9 cellular contexts compared by ENCODE assay signal in genomic region chrX:43559643-43560042, GRCh38.
A peak's percentile ranks its signal among the peaks of the same experiment; 100 is the strongest.
DNase-seq lines count a peak whose midpoint lies in the region; ATAC-seq, FAIRE-seq and TF ChIP-seq lines count a peak whose summit lies in the region.
"Had no signal": no experiment of that assay in that cellular context is flagged by ENCODE, and none has a peak within 500 bp of the region (broad histone marks: within the 10 kb centered on the region; RNA-seq: fewer than 3 reads in every experiment).

No MANE protein-coding gene starts in this region.

- H3K27me3 Mint-ChIP-seq in activated CD4-positive, alpha-beta T cell treated with anti-CD3 and anti-CD28 coated beads, Interleukin-2, amount 10 ng/mL, durations not matched to agents 24 days and 14 days: no peaks in the 10 kb centered on the region

- no peaks in the 10 kb centered on the region for H3K4me1 Mint-ChIP-seq in activated CD4-positive, alpha-beta T cell treated with anti-CD3 and anti-CD28 coated beads, Interleukin-2, amount 10 ng/mL, durations not matched to agents 24 days and 14 days

- FAIRE-seq in urothelium cell line (lab: Jason Lieb, UNC): no peak
- FAIRE-seq: A204.1 had no signal

- no peak overlapping the region for H3K4me3 Mint-ChIP-seq in activated CD4-positive, alpha-beta T cell treated with anti-CD3 and anti-CD28 coated beads, Interleukin-2, amount 10 ng/mL, durations not matched to agents 24 days and 14 days

- no peak overlapping the region for H3K9ac ChIP-seq in mucosa of rectum (ENCODE audit: low read depth in 1 of 2, low read length in 2 of 2)

- H3K27me3 ChIP-seq in mucosa of rectum (ENCODE audit: control insufficient read depth in 2 of 2, insufficient read depth in 2 of 2, low read length in 2 of 2): no peaks in the 10 kb centered on the region

- H3K4me3 ChIP-seq in epithelial cell of proximal tubule (ENCODE audit: low read depth, low read length) (no peak overlapping the region), mucosa of rectum (ENCODE audit: low read length in 2 of 2) (peak overlapping the region; percentile 25 to 49)

- no peaks in the 10 kb centered on the region for H3K9me3 ChIP-seq in mucosa of rectum (ENCODE audit: control insufficient read depth in 2 of 2, low read length in 2 of 2)

- no peak for ATAC-seq in GM19328 (IDR thresholded peaks at IDR 0.05; ENCODE audit: unreplicated experiment)

- H3K36me3 ChIP-seq in mucosa of rectum (ENCODE audit: control insufficient read depth in 2 of 2, insufficient read depth in 2 of 2, low read length in 2 of 2): no peaks in the 10 kb centered on the region

- H3K36me3 Mint-ChIP-seq in activated CD4-positive, alpha-beta T cell treated with anti-CD3 and anti-CD28 coated beads, Interleukin-2, amount 10 ng/mL, durations not matched to agents 24 days and 14 days (ENCODE audit: low read depth): no peaks in the 10 kb centered on the region

- no peaks in the 10 kb centered on the region for H3K9me3 Mint-ChIP-seq in activated CD4-positive, alpha-beta T cell treated with anti-CD3 and anti-CD28 coated beads, Interleukin-2, amount 10 ng/mL, durations not matched to agents 24 days and 14 days

- H3K27ac Mint-ChIP-seq in activated CD4-positive, alpha-beta T cell treated with anti-CD3 and anti-CD28 coated beads, Interleukin-2, amount 10 ng/mL, durations not matched to agents 24 days and 14 days: no peak overlapping the region

- peaks cover 5% of the 10 kb centered on the region in 2 donors for H3K4me1 ChIP-seq in mucosa of rectum (ENCODE audit: control insufficient read depth in 2 of 2, insufficient read depth in 2 of 2, low read length in 2 of 2)

- TF ChIP-seq CTCF in epithelial cell of proximal tubule (conservative IDR thresholded peaks at IDR 0.05; ENCODE audit: low read depth, low read length): peak; percentile 66

- intact Hi-C loops in activated CD4-positive, alpha-beta T cell treated with anti-CD3 and anti-CD28 coated beads, Interleukin-2, amount 10 ng/mL, durations not matched to agents 24 days and 14 days (cut with micrococcal nuclease): loop anchor here (2.0 to 5.0 kb wide), 3 partner anchors 191 to 1777 kb away; no protein-coding TSS in a partner anchor

- DNase-seq in DMS 273 (lab: John Stamatoyannopoulos, UW; ENCODE audit: unreplicated experiment) (peak; percentile 72), DMS 273 treated with DMSO at 0.1 percent for 48 hours (lab: John Stamatoyannopoulos, UW) (no peak), NCI-H1930 (lab: John Stamatoyannopoulos, UW) (peak; percentile 0 to 5), epithelial cell of proximal tubule (ENCODE audit: low read depth) (no peak), urothelium cell line (ENCODE audit: low spot score) (peak; percentile 31)
- peak; percentile 65 for DNase-seq in activated CD4-positive, alpha-beta T cell treated with anti-CD3 and anti-CD28 coated beads, Interleukin-2, amount 10 ng/mL, durations not matched to agents 24 days and 14 days

- peak overlapping the region; percentile 59 to 66 for H3K27ac ChIP-seq in mucosa of rectum (ENCODE audit: low read depth in 2 of 2, low read length in 2 of 2)

Comparison
In these comparisons a context has a peak if more than half of its experiments do, and no peak if none do; other contexts are left out.
1. DNase-seq: peak in DMS 273 (single experiment), NCI-H1930 (2 of 2), activated CD4-positive, alpha-beta T cell treated with anti-CD3 and anti-CD28 coated beads, Interleukin-2, amount 10 ng/mL, durations not matched to agents 24 days and 14 days (single experiment) and urothelium cell line (single experiment); none in DMS 273 treated with DMSO at 0.1 percent for 48 hours (single experiment) and epithelial cell of proximal tubule (single experiment).